20 cellular contexts compared by ENCODE assay signal in genomic region chr10:113915540-113915939, GRCh38.
DNase-seq lines count a peak whose midpoint lies in the region; ATAC-seq, FAIRE-seq and TF ChIP-seq lines count a peak whose summit lies in the region.
"Had no signal": no experiment of that assay in that cellular context is flagged by ENCODE, and none has a peak within 500 bp of the region (broad histone marks: within the 10 kb centered on the region; RNA-seq: fewer than 3 reads in every experiment).

No MANE protein-coding gene starts in this region.

- POLR2A ChIA-PET in endothelial cell of umbilical vein (lab: Charles Lee), result no interaction called here

- H3K36me3 ChIP-seq in SJSA1 (peaks cover 9% of the 10 kb centered on the region), endothelial cell of umbilical vein (ENCODE audit: control insufficient read depth in 2 of 2, extremely low read depth in 1 of 2, insufficient read depth in 2 of 2, low read length in 2 of 2) (no peaks in the 10 kb centered on the region), upper lobe of left lung (peaks cover 0 to 10% (median 0%) of the 10 kb centered on the region in 4 donors)

- H3K9ac ChIP-seq in endothelial cell of umbilical vein (replicated peaks; ENCODE audit: extremely low read depth, insufficient read depth, low read length), result no peak overlapping the region

- CTCF ChIA-PET in endothelial cell of umbilical vein (lab: Charles Lee), result interaction anchor here (0.7 to 1.7 kb wide), 4 partner anchors 9 to 154 kb away, joined by 3 to 4 read pairs (median 4); no protein-coding TSS in a partner anchor

- no peaks in the 10 kb centered on the region for H3K79me2 ChIP-seq in endothelial cell of umbilical vein (ENCODE audit: control insufficient read depth, insufficient read depth, low read length)

- no peak overlapping the region for H3K4me3 ChIP-seq in right cardiac atrium (ENCODE audit: low read length)
- H3K4me3 ChIP-seq in SJSA1, result no peak overlapping the region
- no peak overlapping the region for H3K4me3 ChIP-seq in endothelial cell of umbilical vein (replicated peaks in 1 of 3; ENCODE audit: insufficient read depth in 1 of 3, low read depth in 1 of 3, low read length in 3 of 3)
- H3K4me3 ChIP-seq in upper lobe of left lung, result no peak overlapping the region

- H2AFZ ChIP-seq in endothelial cell of umbilical vein (ENCODE audit: low read depth, low read length), result no peak overlapping the region

- FAIRE-seq in endothelial cell of umbilical vein (lab: Jason Lieb, UNC), result no peak
- FAIRE-seq: D721Med, G401.6, GM12892, GM19239 had no signal

- TF ChIP-seq POLR2A in endothelial cell of umbilical vein (IDR thresholded peaks at IDR 0.05; ENCODE audit: low read depth, low read length), result no peak
- no peak for TF ChIP-seq POLR2A in upper lobe of left lung (IDR thresholded peaks at IDR 0.05)

- no peak for ATAC-seq in right cardiac atrium
- no peak for ATAC-seq in left ventricle myocardium superior
- ATAC-seq in upper lobe of left lung (ENCODE audit: low FRiP score in 2 of 2), result no peak
- ATAC-seq in GM21447 (IDR thresholded peaks at IDR 0.05; ENCODE audit: unreplicated experiment), result no peak
- ATAC-seq in HG02885 (IDR thresholded peaks at IDR 0.05; ENCODE audit: poor library complexity, unreplicated experiment), result no peak

- no peak for DNase-seq in right cardiac atrium
- no peak for DNase-seq in left ventricle myocardium superior
- DNase-seq in SJSA1 (ENCODE audit: low read depth in 1 of 2, low spot score in 2 of 2), result no peak
- DNase-seq in endothelial cell of umbilical vein (ENCODE audit: low read depth, low spot score), result no peak
- no peak for DNase-seq in upper lobe of left lung
- DNase-seq in SW 1271 (lab: John Stamatoyannopoulos, UW), result no peak
- DNase-seq: C1 segment of cervical spinal cord; CD4-positive, alpha-beta memory T cell; COR-L47; DMS153; DMS79 treated with DMSO at 0.1 percent for 48 hours; EL; HCEC 1CT had no signal

- H3K4me2 ChIP-seq in endothelial cell of umbilical vein (ENCODE audit: insufficient read depth, low read length), result peak overlapping the region; percentile 67

- H3K27me3 ChIP-seq in right cardiac atrium (ENCODE audit: control insufficient read depth, insufficient read depth) (no peaks in the 10 kb centered on the region), SJSA1 (replicated peaks) (no peaks in the 10 kb centered on the region), endothelial cell of umbilical vein (ENCODE audit: control insufficient read depth in 2 of 2, insufficient read depth in 2 of 2, low read length in 2 of 2) (no peaks in the 10 kb centered on the region), upper lobe of left lung (no peaks in the 10 kb centered on the region)

- no TSS peak for BruUV-seq in endothelial cell of umbilical vein (replicated peaks; lab: Mats Ljungman, UMichigan)

- H3K27ac ChIP-seq in right cardiac atrium (ENCODE audit: low read length) (peak overlapping the region; percentile 58), SJSA1 (peak overlapping the region; percentile 37), endothelial cell of umbilical vein (ENCODE audit: insufficient read depth, low read depth, low read length) (peak overlapping the region; percentile 37), upper lobe of left lung (peak overlapping the region; percentile 40 to 73 (median 66))
- H3K27ac ChIP-seq: HL-60 had no signal

- H3K9me3 ChIP-seq in right cardiac atrium (ENCODE audit: control insufficient read depth, low read length) (no peaks in the 10 kb centered on the region), SJSA1 (replicated peaks) (no peaks in the 10 kb centered on the region), endothelial cell of umbilical vein (replicated peaks; ENCODE audit: control insufficient read depth, insufficient read depth, low read length) (no peaks in the 10 kb centered on the region), upper lobe of left lung (no peaks in the 10 kb centered on the region)

- no peaks in the 10 kb centered on the region for H3K4me1 ChIP-seq in right cardiac atrium (ENCODE audit: control insufficient read depth, insufficient read depth, low read length)
- H3K4me1 ChIP-seq in SJSA1 (replicated peaks), result peaks cover 22% of the 10 kb centered on the region
- peaks cover 15% of the 10 kb centered on the region for H3K4me1 ChIP-seq in endothelial cell of umbilical vein (ENCODE audit: control insufficient read depth, extremely low read depth, insufficient read depth, low read length)
- H3K4me1 ChIP-seq in upper lobe of left lung, result peaks cover 0 to 27% (median 8%) of the 10 kb centered on the region in 4 donors

- intact Hi-C loops in right cardiac atrium (cut with DNase I), result loop anchor here in 1 of 4 donors (10.0 kb wide), 1 partner anchor 129 kb away; the partner anchor contains the start of gene ADRB1
- intact Hi-C loops in left ventricle myocardium superior (cut with micrococcal nuclease), result loop anchor here (10.0 kb wide), 1 partner anchor 179 kb away; no protein-coding TSS in a partner anchor
- intact Hi-C loops in endothelial cell of umbilical vein (cut with micrococcal nuclease), result no loop called here

- WGBS in right cardiac atrium, result over 99% methylated on average over 2 of the region's 2 CpGs
- WGBS in upper lobe of left lung, 2 donors, result 87 to 94% methylated on average over 2 of the region's 2 CpGs

- TF ChIP-seq EP300 in upper lobe of left lung (IDR thresholded peaks at IDR 0.05), result no peak

- H4K20me1 ChIP-seq in endothelial cell of umbilical vein (replicated peaks; ENCODE audit: control insufficient read depth, extremely low read depth, insufficient read depth, low read length), result no peaks in the 10 kb centered on the region

- H3K9me1 ChIP-seq in endothelial cell of umbilical vein (replicated peaks; ENCODE audit: control insufficient read depth, extremely low read depth, insufficient read depth, low read length), result no peaks in the 10 kb centered on the region

- TF ChIP-seq CTCF in endothelial cell of umbilical vein (IDR thresholded peaks at IDR 0.05; ENCODE audit: extremely low read depth in 1 of 2, insufficient read depth in 1 of 2, low read depth in 1 of 2, low read length in 2 of 2) (no peak), upper lobe of left lung (IDR thresholded peaks at IDR 0.05) (no peak)

- dilution Hi-C loops in endothelial cell of umbilical vein (cut with MboI; ENCODE audit: extremely low pct_ligation_motif_present, low sequenced_read_pairs), result no loop called here

TF ChIP-seq in endothelial cell of umbilical vein, 7 proteins besides CTCF, POLR2A, EP300 and RAD21:
- TF ChIP-seq, protein P1, sequence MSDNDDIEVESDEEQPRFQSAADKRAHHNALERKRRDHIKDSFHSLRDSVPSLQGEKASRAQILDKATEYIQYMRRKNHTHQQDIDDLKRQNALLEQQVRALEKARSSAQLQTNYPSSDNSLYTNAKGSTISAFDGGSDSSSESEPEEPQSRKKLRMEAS (IDR thresholded peaks at IDR 0.05; ENCODE audit: insufficient read depth, insufficient read length), result no peak
- TF ChIP-seq FOS (IDR thresholded peaks at IDR 0.05; ENCODE audit: borderline replicate concordance, insufficient read depth, low read length) (no peak), POLR2AphosphoS5 (IDR thresholded peaks at IDR 0.05; ENCODE audit: insufficient read depth, low read depth, low read length) (no peak), EZH2 (IDR thresholded peaks at IDR 0.05; ENCODE audit: borderline replicate concordance, low read depth, low read length, severe bottlenecking) (no peak)
